Comparison of ENCODE assay signal across 17 cellular contexts in genomic region chr6:31752739-31753319, GRCh38. TPM values are rescaled to one million over a fixed set of nuclear protein-coding genes. Genes with fewer than 3 reads are reported as not detected.
DNase-seq lines count a peak whose midpoint lies in the region; ATAC-seq, FAIRE-seq and TF ChIP-seq lines count a peak whose summit lies in the region.
"Had no signal": no experiment of that assay in that cellular context is flagged by ENCODE, and none has a peak within 500 bp of the region (broad histone marks: within the 10 kb centered on the region; RNA-seq: fewer than 3 reads in every experiment).

No MANE protein-coding gene starts in this region.

- no peak for TF ChIP-seq POLR2A in K562 (conservative IDR thresholded peaks at IDR 0.05)

- TF ChIP-seq CTCF in AG10803 (conservative IDR thresholded peaks at IDR 0.05; ENCODE audit: low read length) (no peak), K562 (IDR thresholded peaks at IDR 0.05 in 2 of 3, conservative IDR thresholded peaks at IDR 0.05 in 1 of 3; ENCODE audit: insufficient read depth in 2 of 3, low read depth in 1 of 3, low read length in 3 of 3) (no peak)

- peak; percentile 8 for ATAC-seq in K562
- no peak for ATAC-seq in HG02798 (IDR thresholded peaks at IDR 0.05; ENCODE audit: poor library complexity, unreplicated experiment)
- ATAC-seq: effector memory CD8-positive, alpha-beta T cell; heart left ventricle had no signal

- no peak overlapping the region for H2AFZ ChIP-seq in K562 (ENCODE audit: low read depth, low read length)

- H3K79me2 ChIP-seq in K562 (ENCODE audit: control insufficient read depth, insufficient read depth, low read length): no peaks in the 10 kb centered on the region

- peaks cover 4% of the 10 kb centered on the region for H3K9me1 ChIP-seq in K562 (ENCODE audit: control insufficient read depth, insufficient read depth, low read length)

- H3K4me3 ChIP-seq in AG10803 (ENCODE audit: low read length) (no peak overlapping the region), MG63 (no peak overlapping the region), K562 (no peak overlapping the region)
- H3K4me3 ChIP-seq: ascending aorta, heart left ventricle had no signal

- POLR2A ChIA-PET in K562 (lab: Yijun Ruan, JAX): interaction anchor here (0.5 to 7.7 kb wide), 12 partner anchors 8 to 99 kb away, joined by 3 to 108 read pairs (median 4); partner anchors contain the start of genes ABHD16A, CLIC1, GPANK1 and MSH5

- H3K9ac ChIP-seq in K562 (ENCODE audit: insufficient read depth in 1 of 2, low read depth in 2 of 2, low read length in 2 of 2): peak overlapping the region in 1 of 2 experiments; percentile 69; a peak in 2 of 4 replicates

- in situ Hi-C loops in K562 (cut with MboI): no loop called here

- no peaks in the 10 kb centered on the region for H3K27me3 ChIP-seq in MG63
- no peaks in the 10 kb centered on the region for H3K27me3 ChIP-seq in K562 (ENCODE audit: control insufficient read depth in 2 of 2, insufficient read depth in 2 of 2, low read length in 2 of 2)
- H3K27me3 ChIP-seq: ascending aorta, heart left ventricle had no signal

- H3K27ac ChIP-seq in K562 (ENCODE audit: extremely low read depth, low read depth, low read length): 0 out of 3 replicates have a peak overlapping the region, but pooled peaks have one; percentile 0
- H3K27ac ChIP-seq: ascending aorta, C4-2B, heart left ventricle had no signal

- 61% methylated on average over 8 of the region's 8 CpGs for WGBS in K562 (ENCODE audit: insufficient coverage, low coverage, missing lambda C conversion rate)

- TF ChIP-seq RAD21 in K562 (CRISPR knock-in tag; conservative IDR thresholded peaks at IDR 0.05 in 1 of 2, IDR thresholded peaks at IDR 0.05 in 1 of 2): no peak

- no peak overlapping the region for H3K4me2 ChIP-seq in K562 (ENCODE audit: insufficient read depth, low read length)

- H3K4me1 ChIP-seq in K562 (replicated peaks in 1 of 2; ENCODE audit: control insufficient read depth in 2 of 2, insufficient read depth in 2 of 2, low read length in 2 of 2): peaks cover 5 to 15% of the 10 kb centered on the region in 2 experiments
- H3K4me1 ChIP-seq: ascending aorta, heart left ventricle had no signal

- FAIRE-seq in K562 (lab: Jason Lieb, UNC): no peak

- H3K9me3 ChIP-seq in MG63 (no peaks in the 10 kb centered on the region), K562 (replicated peaks; ENCODE audit: control insufficient read depth, insufficient read depth, low read depth, low read length) (no peaks in the 10 kb centered on the region)
- H3K9me3 ChIP-seq: ascending aorta, heart left ventricle had no signal

- CTCF ChIA-PET in K562 (lab: Yijun Ruan, JAX; ENCODE audit: low intra/inter-chr PET ratio): no interaction called here

- no peaks in the 10 kb centered on the region for H4K20me1 ChIP-seq in K562 (replicated peaks; ENCODE audit: control insufficient read depth, insufficient read depth, low read length)

- peaks cover 2% of the 10 kb centered on the region; the same call in 1 of the 2 replicates for H3K36me3 ChIP-seq in MG63
- peaks cover 19% of the 10 kb centered on the region for H3K36me3 ChIP-seq in K562 (ENCODE audit: control insufficient read depth, insufficient read depth, low read length)
- H3K36me3 ChIP-seq: ascending aorta had no signal

- DNase-seq in AG10803 (ENCODE audit: low read depth) (peak; percentile 65), MG63 (peak; percentile 51), K562 (ENCODE audit: extremely low read depth in 1 of 4, low spot score in 3 of 4) (no peak), iris pigment epithelial cell (ENCODE audit: low read depth) (peak; percentile 88), T-helper 1 cell (no peak), cardiac septum (ENCODE audit: low spot score) (no peak), NCI-H146 treated with DMSO at 0.1 percent for 48 hours (lab: John Stamatoyannopoulos, UW; ENCODE audit: unreplicated experiment) (no peak)
- DNase-seq: activated T-cell treated with anti-CD3 and anti-CD28 coated beads, Interleukin-2, amount 50 U/mL, for 48 hours; effector memory CD8-positive, alpha-beta T cell; heart left ventricle; NCI-H1694; NCI-H526; stimulated activated CD4-positive, alpha-beta T cell treated with anti-CD3 and anti-CD28 coated beads, Interleukin-1b, Interleukin-23, amount 100 ng/mL, for 48 hours; trophoblast cell had no signal

- intact Hi-C loops in K562 (cut with micrococcal nuclease): no loop called here
- intact Hi-C loops in cardiac septum (cut with DNase I): no loop called here

- BruUV-seq in K562 (replicated peaks; lab: Mats Ljungman, UMichigan): no TSS peak

- TF ChIP-seq EP300 in K562 (IDR thresholded peaks at IDR 0.05; ENCODE audit: low read length): no peak

RNA-seq across cellular contexts. Expression of gene SAPCD1, which starts 9.6 kb away (rescaled TPM):
- 2.5 TPM in 1 of 2 replicates, not detected in the other for total RNA-seq in MG63 (2014; rRNA removed; shearing (Covaris generic); ENCODE audit: low replicate concordance)
- total RNA-seq in K562 (2011; cell fraction: chromatin; rRNA removed; ENCODE audit: low replicate concordance): 127 and 183 TPM in 2 replicates
- 43.2 and 49.2 TPM in 2 replicates for total RNA-seq in K562 (2011; cell fraction: nucleolus; rRNA removed)
- 129 and 205 TPM in 2 replicates for total RNA-seq in K562 (2011; cell fraction: nucleoplasm; rRNA removed)
- total RNA-seq in K562 (2014; rRNA removed) (5.9 and 6.5 TPM in 2 replicates), K562 (2014; rRNA removed; fragmentation: Illumina TruSeq; extraction: Trizol) (7.0 and 7.4 TPM in 2 replicates), K562 (2015; rRNA removed; fragmentation: Illumina TruSeq; extraction: Trizol) (5.8 and 7.5 TPM in 2 replicates), K562 (2021) (13.4 and 15.8 TPM in 2 replicates), cardiac septum (0.86 TPM)
- polyA plus RNA-seq in K562 (2011; rRNA removed) (11.7 and 17.8 TPM in 2 replicates), K562 (2014; fragmentation: Illumina TruSeq; extraction: Trizol) (12.9 and 18.4 TPM in 2 replicates), K562 (2014; fragmentation: Nextera tagmentation; extraction: Ambion mirVana) (1 to 10 TPM; 2.6 to 3.2 TPM), K562 (2014; rRNA removed) (17.1 and 30.2 TPM in 2 replicates)
- polyA plus RNA-seq in K562 (2011; cell fraction: cytosol; rRNA removed): 4.3 and 5.0 TPM in 2 replicates
- 169 and 188 TPM in 2 replicates for polyA plus RNA-seq in K562 (2011; cell fraction: nucleus; rRNA removed)
- 14.3 and 26.9 TPM in 2 replicates for polyA plus RNA-seq in K562 (2012)
- 3.2 and 4.9 TPM in 2 replicates for polyA minus RNA-seq in K562 (2011; rRNA and poly(A)+ RNA removed)
- 4.2 TPM in 1 of 2 replicates, not detected in the other for polyA minus RNA-seq in K562 (2011; cell fraction: cytosol; rRNA and poly(A)+ RNA removed)
- 10.4 and 14.8 TPM in 2 replicates for polyA minus RNA-seq in K562 (2011; cell fraction: nucleus; rRNA and poly(A)+ RNA removed)
- total RNA-seq: ascending aorta had no signal

RNA-seq across cellular contexts. Expression of gene MSH5, which starts 13.0 kb away (rescaled TPM):
- total RNA-seq in MG63 (2014; rRNA removed; shearing (Covaris generic); ENCODE audit: low replicate concordance): 3.1 and 6.3 TPM in 2 replicates
- 1,865 and 2,284 TPM in 2 replicates for total RNA-seq in K562 (2011; cell fraction: chromatin; rRNA removed; ENCODE audit: low replicate concordance)
- total RNA-seq in K562 (2011; cell fraction: nucleolus; rRNA removed): 827 and 897 TPM in 2 replicates
- 1,204 and 1,437 TPM in 2 replicates for total RNA-seq in K562 (2011; cell fraction: nucleoplasm; rRNA removed)
- 21.1 and 34.7 TPM in 2 replicates for total RNA-seq in K562 (2014; rRNA removed)
- total RNA-seq in K562 (2014; rRNA removed; fragmentation: Illumina TruSeq; extraction: Trizol): 46.6 and 47.6 TPM in 2 replicates
- 34.3 and 37.9 TPM in 2 replicates for total RNA-seq in K562 (2015; rRNA removed; fragmentation: Illumina TruSeq; extraction: Trizol)
- total RNA-seq in K562 (2021): 75.4 and 82.7 TPM in 2 replicates
- 104 and 202 TPM in 2 replicates for polyA plus RNA-seq in K562 (2011; rRNA removed)
- 42.0 and 70.8 TPM in 2 replicates for polyA plus RNA-seq in K562 (2011; cell fraction: cytosol; rRNA removed)
- 1,103 and 1,564 TPM in 2 replicates for polyA plus RNA-seq in K562 (2011; cell fraction: nucleus; rRNA removed)
- polyA plus RNA-seq in K562 (2012): 30.9 and 84.7 TPM in 2 replicates
- 52.5 and 52.8 TPM in 2 replicates for polyA plus RNA-seq in K562 (2014; fragmentation: Illumina TruSeq; extraction: Trizol)
- polyA plus RNA-seq in K562 (2014; fragmentation: Nextera tagmentation; extraction: Ambion mirVana): 10 to 100 TPM; 12.5 to 14.0 TPM
- 80.2 and 84.7 TPM in 2 replicates for polyA plus RNA-seq in K562 (2014; rRNA removed)
- 112 and 145 TPM in 2 replicates for polyA minus RNA-seq in K562 (2011; rRNA and poly(A)+ RNA removed)
- polyA minus RNA-seq in K562 (2011; cell fraction: cytosol; rRNA and poly(A)+ RNA removed): 40.0 and 59.2 TPM in 2 replicates
- 239 and 424 TPM in 2 replicates for polyA minus RNA-seq in K562 (2011; cell fraction: nucleus; rRNA and poly(A)+ RNA removed)
- total RNA-seq in cardiac septum: 1.7 TPM

RNA-seq across cellular contexts. Expression of gene CLIC1, which starts 16.5 kb away (rescaled TPM):
- 571 and 764 TPM in 2 replicates for total RNA-seq in MG63 (2014; rRNA removed; shearing (Covaris generic); ENCODE audit: low replicate concordance)
- 323 and 864 TPM in 2 replicates for total RNA-seq in K562 (2011; cell fraction: chromatin; rRNA removed; ENCODE audit: low replicate concordance)
- total RNA-seq in K562 (2011; cell fraction: nucleolus; rRNA removed): 1,156 and 1,371 TPM in 2 replicates
- total RNA-seq in K562 (2011; cell fraction: nucleoplasm; rRNA removed): 762 and 847 TPM in 2 replicates
- total RNA-seq in K562 (2014; rRNA removed) (1,815 and 2,459 TPM in 2 replicates), K562 (2014; rRNA removed; fragmentation: Illumina TruSeq; extraction: Trizol) (1,777 and 1,808 TPM in 2 replicates), K562 (2015; rRNA removed; fragmentation: Illumina TruSeq; extraction: Trizol) (1,968 and 1,998 TPM in 2 replicates), K562 (2021) (1,487 and 1,494 TPM in 2 replicates), cardiac septum (131 TPM)
- polyA plus RNA-seq in K562 (2011; rRNA removed) (1,850 and 2,419 TPM in 2 replicates), K562 (2014; fragmentation: Illumina TruSeq; extraction: Trizol) (2,238 and 2,336 TPM in 2 replicates), K562 (2014; fragmentation: Nextera tagmentation; extraction: Ambion mirVana) (1,000 to 10,000 TPM; 1,267 to 1,594 TPM), K562 (2014; rRNA removed) (1,650 and 1,824 TPM in 2 replicates)
- polyA plus RNA-seq in K562 (2011; cell fraction: cytosol; rRNA removed): 2,072 and 2,650 TPM in 2 replicates
- 706 and 710 TPM in 2 replicates for polyA plus RNA-seq in K562 (2011; cell fraction: nucleus; rRNA removed)
- 1,359 and 2,108 TPM in 2 replicates for polyA plus RNA-seq in K562 (2012)
- polyA minus RNA-seq in K562 (2011; rRNA and poly(A)+ RNA removed): 1,034 and 1,248 TPM in 2 replicates
- polyA minus RNA-seq in K562 (2011; cell fraction: cytosol; rRNA and poly(A)+ RNA removed): 611 and 812 TPM in 2 replicates
- polyA minus RNA-seq in K562 (2011; cell fraction: nucleus; rRNA and poly(A)+ RNA removed): 223 and 327 TPM in 2 replicates

RNA-seq across cellular contexts. Expression of gene DDAH2, which starts 23.7 kb away (rescaled TPM):
- 24.6 and 31.9 TPM in 2 replicates for total RNA-seq in MG63 (2014; rRNA removed; shearing (Covaris generic); ENCODE audit: low replicate concordance)
- 32.6 and 90.1 TPM in 2 replicates for total RNA-seq in K562 (2011; cell fraction: chromatin; rRNA removed; ENCODE audit: low replicate concordance)
- total RNA-seq in K562 (2011; cell fraction: nucleolus; rRNA removed): 71.7 and 82.4 TPM in 2 replicates
- total RNA-seq in K562 (2011; cell fraction: nucleoplasm; rRNA removed): 58.1 and 66.3 TPM in 2 replicates
- total RNA-seq in K562 (2014; rRNA removed) (45.4 and 59.1 TPM in 2 replicates), K562 (2014; rRNA removed; fragmentation: Illumina TruSeq; extraction: Trizol) (10.6 and 12.7 TPM in 2 replicates), K562 (2015; rRNA removed; fragmentation: Illumina TruSeq; extraction: Trizol) (32.3 and 34.6 TPM in 2 replicates), K562 (2021) (31.4 and 36.3 TPM in 2 replicates), cardiac septum (69.9 TPM)
- polyA plus RNA-seq in K562 (2011; rRNA removed) (21.4 and 30.4 TPM in 2 replicates), K562 (2014; fragmentation: Illumina TruSeq; extraction: Trizol) (15.6 and 29.3 TPM in 2 replicates), K562 (2014; fragmentation: Nextera tagmentation; extraction: Ambion mirVana) (1 to 10 TPM; 1.8 to 3.4 TPM), K562 (2014; rRNA removed) (36.2 and 42.1 TPM in 2 replicates)
- 43.7 and 63.5 TPM in 2 replicates for polyA plus RNA-seq in K562 (2011; cell fraction: cytosol; rRNA removed)
- 124 and 167 TPM in 2 replicates for polyA plus RNA-seq in K562 (2011; cell fraction: nucleus; rRNA removed)
- polyA plus RNA-seq in K562 (2012): 54.5 and 69.9 TPM in 2 replicates
- 3.4 and 4.6 TPM in 2 replicates for polyA minus RNA-seq in K562 (2011; rRNA and poly(A)+ RNA removed)
- polyA minus RNA-seq in K562 (2011; cell fraction: cytosol; rRNA and poly(A)+ RNA removed): 9.1 and 12.9 TPM in 2 replicates
- polyA minus RNA-seq in K562 (2011; cell fraction: nucleus; rRNA and poly(A)+ RNA removed): 21.1 and 26.4 TPM in 2 replicates

RNA-seq across cellular contexts. Expression of gene VWA7, which starts 24.3 kb away (rescaled TPM):
- 0.13 and 0.84 TPM in 2 replicates for total RNA-seq in MG63 (2014; rRNA removed; shearing (Covaris generic); ENCODE audit: low replicate concordance)
- 12.4 and 19.7 TPM in 2 replicates for total RNA-seq in K562 (2011; cell fraction: chromatin; rRNA removed; ENCODE audit: low replicate concordance)
- total RNA-seq in K562 (2011; cell fraction: nucleolus; rRNA removed): 11.3 and 16.5 TPM in 2 replicates
- 10.5 and 14.0 TPM in 2 replicates for total RNA-seq in K562 (2011; cell fraction: nucleoplasm; rRNA removed)
- total RNA-seq in K562 (2014; rRNA removed): 0.65 and 0.68 TPM in 2 replicates
- 0.70 and 0.95 TPM in 2 replicates for total RNA-seq in K562 (2014; rRNA removed; fragmentation: Illumina TruSeq; extraction: Trizol)
- 0.36 and 0.49 TPM in 2 replicates for total RNA-seq in K562 (2015; rRNA removed; fragmentation: Illumina TruSeq; extraction: Trizol)
- total RNA-seq in K562 (2021): 1.8 and 2.9 TPM in 2 replicates
- 1.0 and 1.7 TPM in 2 replicates for polyA plus RNA-seq in K562 (2011; rRNA removed)
- 0.83 and 2.5 TPM in 2 replicates for polyA plus RNA-seq in K562 (2011; cell fraction: cytosol; rRNA removed)
- 6.5 and 17.2 TPM in 2 replicates for polyA plus RNA-seq in K562 (2011; cell fraction: nucleus; rRNA removed)
- polyA plus RNA-seq in K562 (2012): 2.2 and 4.0 TPM in 2 replicates
- 1.1 and 1.3 TPM in 2 replicates for polyA plus RNA-seq in K562 (2014; fragmentation: Illumina TruSeq; extraction: Trizol)
- under 1 TPM; 0.18 to 0.32 TPM for polyA plus RNA-seq in K562 (2014; fragmentation: Nextera tagmentation; extraction: Ambion mirVana)
- 2.4 and 3.0 TPM in 2 replicates for polyA plus RNA-seq in K562 (2014; rRNA removed)
- polyA minus RNA-seq in K562 (2011; rRNA and poly(A)+ RNA removed): 0.33 and 1.4 TPM in 2 replicates
- 0.55 and 2.2 TPM in 2 replicates for polyA minus RNA-seq in K562 (2011; cell fraction: cytosol; rRNA and poly(A)+ RNA removed)
- polyA minus RNA-seq in K562 (2011; cell fraction: nucleus; rRNA and poly(A)+ RNA removed): 3.7 and 4.3 TPM in 2 replicates
- total RNA-seq in cardiac septum: 21.5 TPM
- total RNA-seq: ascending aorta had no signal

Comparison
In these comparisons a context has a peak if more than half of its experiments do, and no peak if none do; other contexts are left out.
1. DNase-seq: peak in AG10803 (single experiment), MG63 (single experiment) and iris pigment epithelial cell (single experiment); none in K562 (0 of 4), T-helper 1 cell (0 of 5), cardiac septum (single experiment) and NCI-H146 treated with DMSO at 0.1 percent for 48 hours (single experiment).